In the genomic region with DNA sequence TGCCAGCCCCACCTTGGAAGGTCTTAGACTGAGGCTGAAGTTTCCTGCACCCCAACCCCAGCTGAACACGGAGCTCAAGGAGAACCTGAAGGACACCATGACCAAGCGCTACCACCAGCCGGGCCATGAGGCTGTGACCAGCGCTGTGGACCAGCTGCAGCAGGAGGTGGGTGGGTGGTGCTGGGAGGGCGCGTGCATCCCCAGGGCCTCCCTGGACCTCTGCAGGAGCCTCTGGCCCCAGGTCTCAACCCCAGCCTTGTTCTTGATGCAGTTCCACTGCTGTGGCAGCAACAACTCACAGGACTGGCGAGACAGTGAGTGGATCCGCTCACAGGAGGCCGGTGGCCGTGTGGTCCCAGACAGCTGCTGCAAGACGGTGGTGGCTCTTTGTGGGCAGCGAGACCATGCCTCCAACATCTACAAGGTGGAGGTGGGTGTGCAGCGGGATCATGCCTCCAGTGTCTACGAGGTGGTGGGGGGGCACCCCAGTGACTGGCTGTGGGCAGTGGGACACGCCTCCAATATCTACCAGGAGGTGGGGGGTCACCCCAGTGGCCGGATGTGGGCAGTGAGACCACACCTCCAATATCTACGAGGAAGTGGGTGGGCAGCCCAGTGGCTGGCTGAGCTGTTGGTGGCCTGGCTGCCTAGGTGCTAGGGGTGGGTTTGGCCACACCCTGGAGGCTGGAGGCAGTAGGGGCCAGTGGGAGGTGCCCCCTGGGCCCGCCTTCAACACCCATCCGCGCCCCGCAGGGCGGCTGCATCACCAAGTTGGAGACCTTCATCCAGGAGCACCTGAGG, we compare ENCODE assay signal across 20 cellular contexts. TPM values are rescaled to one million over a fixed set of nuclear protein-coding genes. Genes with fewer than 3 reads are reported as not detected.
A peak's percentile ranks its signal among the peaks of the same experiment; 100 is the strongest.
DNase-seq lines count a peak whose midpoint lies in the region; ATAC-seq and TF ChIP-seq lines count a peak whose summit lies in the region.
"Had no signal": no experiment of that assay in that cellular context is flagged by ENCODE, and none has a peak within 500 bp of the region (broad histone marks: within the 10 kb centered on the region; RNA-seq: fewer than 3 reads in every experiment).

No MANE protein-coding gene starts in this region.

- no peaks in the 10 kb centered on the region for H3K9me3 ChIP-seq in HEK293 (ENCODE audit: control insufficient read depth, insufficient read depth, low read depth, low read length)
- no peaks in the 10 kb centered on the region for H3K9me3 ChIP-seq in WERI-Rb-1 (ENCODE audit: severe bottlenecking)
- H3K9me3 ChIP-seq in mesenchymal stem cell (ENCODE audit: control insufficient read depth, low read length), result no peaks in the 10 kb centered on the region
- H3K9me3 ChIP-seq: left lung, mucosa of descending colon had no signal

- no peak overlapping the region for H3K9ac ChIP-seq in mesenchymal stem cell (ENCODE audit: low read length)

- CTCF ChIA-PET in HEK293 (lab: Yijun Ruan, JAX), result interaction anchor here (0.7 kb wide), 1 partner anchor 318 kb away, joined by 4 read pairs; no protein-coding TSS in a partner anchor
- CTCF ChIA-PET in T-cell (lab: Charles Lee), result interaction anchor here in 1 of 2 donors (0.6 to 0.7 kb wide), 2 partner anchors 23 to 28 kb away, joined by 4 to 10 read pairs; no protein-coding TSS in a partner anchor

- no peaks in the 10 kb centered on the region for H3K27me3 Mint-ChIP-seq in T-cell
- H3K27me3 Mint-ChIP-seq: activated naive CD8-positive, alpha-beta T cell treated with anti-CD3 and anti-CD28 coated beads for 36 hours; CD4-positive, alpha-beta memory T cell had no signal

- no peaks in the 10 kb centered on the region for H3K79me1 ChIP-seq in mesenchymal stem cell (replicated peaks; ENCODE audit: low read length, poor library complexity, severe bottlenecking)

- H3K4me3 ChIP-seq in HEK293 (ENCODE audit: low read depth, low read length), result no peak overlapping the region
- no peak overlapping the region for H3K4me3 ChIP-seq in WERI-Rb-1 (ENCODE audit: low read depth, low read length)
- H3K4me3 ChIP-seq in mesenchymal stem cell (ENCODE audit: insufficient read depth in 1 of 2, low read depth in 1 of 2, low read length in 2 of 2), result no peak overlapping the region
- H3K4me3 ChIP-seq: left lung, mucosa of descending colon had no signal

- H3K4me3 Mint-ChIP-seq in T-cell, result no peak overlapping the region
- H3K4me3 Mint-ChIP-seq: activated CD8-positive, alpha-beta T cell treated with anti-CD3 and anti-CD28 coated beads for 36 hours; activated naive CD8-positive, alpha-beta T cell treated with anti-CD3 and anti-CD28 coated beads for 36 hours; CD4-positive, alpha-beta memory T cell; dendritic cell treated with granulocyte-macrophage colony-stimulating factor and Interleukin-4, amounts not matched to agents 40 ng/mL and 50 ng/mL, for 4 days had no signal

- H3K4me1 Mint-ChIP-seq in T-cell, result peaks cover 14 to 30% (median 20%) of the 10 kb centered on the region in 3 donors

- H3K14ac ChIP-seq in mesenchymal stem cell (ENCODE audit: low read length in 2 of 2), result no peak overlapping the region

- POLR2A ChIA-PET in HEK293 (lab: Yijun Ruan, JAX) (interaction anchor here (1.2 to 15.0 kb wide), 3 partner anchors 21 to 47 kb away, joined by 3 to 202 read pairs (median 4); a partner anchor contains a TSS), T-cell (lab: Charles Lee) (no interaction called here)

- no peak overlapping the region for H3K4ac ChIP-seq in mesenchymal stem cell (ENCODE audit: low read depth in 1 of 2, low read length in 2 of 2)

- no peak overlapping the region for H4K8ac ChIP-seq in mesenchymal stem cell (ENCODE audit: low read length)

- H4K91ac ChIP-seq in mesenchymal stem cell (ENCODE audit: low read length), result peak overlapping the region; percentile 19

- H3K36me3 Mint-ChIP-seq in T-cell, result peaks cover 2% of the 10 kb centered on the region

- no peaks in the 10 kb centered on the region for H3K9me3 Mint-ChIP-seq in T-cell
- H3K9me3 Mint-ChIP-seq: activated CD8-positive, alpha-beta T cell treated with anti-CD3 and anti-CD28 coated beads for 36 hours; activated naive CD8-positive, alpha-beta T cell treated with anti-CD3 and anti-CD28 coated beads for 36 hours; dendritic cell treated with granulocyte-macrophage colony-stimulating factor and Interleukin-4, amounts not matched to agents 40 ng/mL and 50 ng/mL, for 4 days had no signal

- H3K27ac Mint-ChIP-seq in T-cell, result no peak overlapping the region
- H3K27ac Mint-ChIP-seq: activated CD8-positive, alpha-beta T cell treated with anti-CD3 and anti-CD28 coated beads for 36 hours; activated naive CD8-positive, alpha-beta T cell treated with anti-CD3 and anti-CD28 coated beads for 36 hours; CD4-positive, alpha-beta memory T cell; dendritic cell treated with granulocyte-macrophage colony-stimulating factor and Interleukin-4, amounts not matched to agents 40 ng/mL and 50 ng/mL, for 4 days had no signal

- WGBS in mesenchymal stem cell, result 95% methylated on average over 22 of the region's 22 CpGs

- no peak overlapping the region for H3K18ac ChIP-seq in mesenchymal stem cell (ENCODE audit: low read depth in 1 of 2, low read length in 2 of 2)

- H3K27me3 ChIP-seq in WERI-Rb-1 (ENCODE audit: insufficient read depth, low read depth, severe bottlenecking) (no peaks in the 10 kb centered on the region), mesenchymal stem cell (ENCODE audit: control insufficient read depth in 1 of 2, insufficient read depth in 1 of 2, low read length in 2 of 2) (no peaks in the 10 kb centered on the region)
- H3K27me3 ChIP-seq: foreskin keratinocyte, left lung had no signal

- H3K27ac ChIP-seq in HEK293 (ENCODE audit: extremely low read depth, low read depth, low read length), result no peak overlapping the region
- H3K27ac ChIP-seq in WERI-Rb-1, result peak overlapping the region; percentile 77
- H3K27ac ChIP-seq in mesenchymal stem cell (ENCODE audit: low read length, poor library complexity, severe bottlenecking), result peak overlapping the region; percentile 2
- H3K27ac ChIP-seq: foreskin keratinocyte had no signal

- no peak overlapping the region for H2BK5ac ChIP-seq in mesenchymal stem cell (ENCODE audit: low read depth, low read length, poor library complexity, severe bottlenecking)

- no peak overlapping the region for H3K4me2 ChIP-seq in mesenchymal stem cell (ENCODE audit: low read length, poor library complexity, severe bottlenecking)

- no peak for TF ChIP-seq CTCF in HEK293 (tag by site-specific recombination; IDR thresholded peaks at IDR 0.05)
- no peak for TF ChIP-seq CTCF in WERI-Rb-1 (IDR thresholded peaks at IDR 0.05; ENCODE audit: low read depth, low read length)

- H2AK5ac ChIP-seq in mesenchymal stem cell (ENCODE audit: low read length, severe bottlenecking), result no peak overlapping the region

- H2AFZ ChIP-seq in mesenchymal stem cell (ENCODE audit: low read depth, low read length), result no peak overlapping the region

- ATAC-seq in HG03025 (IDR thresholded peaks at IDR 0.05; ENCODE audit: low FRiP score, unreplicated experiment) (no peak), GM21367 (IDR thresholded peaks at IDR 0.05; ENCODE audit: unreplicated experiment) (no peak), HG03039 (IDR thresholded peaks at IDR 0.05; ENCODE audit: unreplicated experiment) (no peak), T-cell (replicated peaks in 1 of 4) (no peak)
- ATAC-seq: activated CD8-positive, alpha-beta T cell treated with anti-CD3 and anti-CD28 coated beads for 36 hours; left lung had no signal

- H2BK12ac ChIP-seq in mesenchymal stem cell (ENCODE audit: low read length in 2 of 2), result no peak overlapping the region

- no peak overlapping the region for H2BK120ac ChIP-seq in mesenchymal stem cell (ENCODE audit: low read depth, low read length)

- DNase-seq in A172 (ENCODE audit: low spot score), result peak; percentile 86
- DNase-seq in WERI-Rb-1, result no peak
- no peak for DNase-seq in mesenchymal stem cell
- no peak for DNase-seq in T-cell
- DNase-seq: activated CD8-positive, alpha-beta T cell treated with anti-CD3 and anti-CD28 coated beads for 36 hours; activated naive CD8-positive, alpha-beta T cell treated with anti-CD3 and anti-CD28 coated beads for 36 hours; CD4-positive, alpha-beta memory T cell; foreskin keratinocyte; left lung; NCI-H1105; NCI-H2081 treated with DMSO at 0.1 percent for 48 hours; NCI-H510A; nucleus accumbens; retina had no signal

- H3K4me1 ChIP-seq in HEK293 (ENCODE audit: control insufficient read depth, insufficient read depth, low read length) (no peaks in the 10 kb centered on the region; the same call in 1 of the 2 replicates), mesenchymal stem cell (ENCODE audit: control insufficient read depth, insufficient read depth, low read depth, low read length) (peaks cover 66% of the 10 kb centered on the region)
- H3K4me1 ChIP-seq: foreskin keratinocyte had no signal

- H3K23ac ChIP-seq in mesenchymal stem cell (ENCODE audit: low read length in 2 of 2), result no peak overlapping the region

- peaks cover 0 to 63% of the 10 kb centered on the region in 2 experiments; a peak in 1 of 3 replicates for H3K36me3 ChIP-seq in HEK293 (ENCODE audit: control insufficient read depth in 2 of 2, insufficient read depth in 1 of 2, low read length in 2 of 2)
- H3K36me3 ChIP-seq in WERI-Rb-1, result peaks cover 84% of the 10 kb centered on the region
- H3K36me3 ChIP-seq in mesenchymal stem cell (ENCODE audit: control insufficient read depth in 1 of 2, insufficient read depth in 2 of 2, low read depth in 1 of 2, low read length in 2 of 2), result peaks cover 52 to 57% of the 10 kb centered on the region in 2 experiments

- no peak overlapping the region for H2BK15ac ChIP-seq in mesenchymal stem cell (ENCODE audit: low read depth, poor library complexity, severe bottlenecking)

TF ChIP-seq in HEK293, 187 proteins besides CTCF, POLR2A, EP300 and RAD21 (continues in another document):
- TF ChIP-seq GLIS2 (tag by site-specific recombination; IDR thresholded peaks at IDR 0.05), result peak; percentile 82
- TF ChIP-seq KLF1 (tag by site-specific recombination; IDR thresholded peaks at IDR 0.05), result peak; percentile 72
- TF ChIP-seq ZNF157 (tag by site-specific recombination; IDR thresholded peaks at IDR 0.05), result no peak

RNA-seq across cellular contexts. Expression of a gene that starts 4.6 kb away (rescaled TPM):
- total RNA-seq in A172 (2014; rRNA removed; shearing (Covaris generic)), result 892 and 998 TPM in 2 replicates
- 315 TPM for polyA plus RNA-seq in mesenchymal stem cell (2013, experiment 1 of 2)
- 301 TPM for polyA plus RNA-seq in mesenchymal stem cell (2013, experiment 2 of 2)
- total RNA-seq in T-cell, result 10 to 100 TPM; 14.9 to 28.2 (median 25.6) TPM

RNA-seq across cellular contexts. Expression of a gene that starts 4.9 kb away (rescaled TPM):
- 132 and 157 TPM in 2 replicates for total RNA-seq in A172 (2014; rRNA removed; shearing (Covaris generic))
- polyA plus RNA-seq in mesenchymal stem cell (2013, experiment 1 of 2), result 439 TPM
- 458 TPM for polyA plus RNA-seq in mesenchymal stem cell (2013, experiment 2 of 2)
- total RNA-seq in T-cell, result 10 to 100 TPM; 34.2 to 73.9 (median 68.7) TPM

RNA-seq across cellular contexts. Expression of a gene that starts 5.3 kb away (rescaled TPM):
- total RNA-seq in A172 (2014; rRNA removed; shearing (Covaris generic)), result 195 and 210 TPM in 2 replicates
- 121 TPM for polyA plus RNA-seq in mesenchymal stem cell (2013, experiment 1 of 2)
- 117 TPM for polyA plus RNA-seq in mesenchymal stem cell (2013, experiment 2 of 2)
- total RNA-seq in T-cell, result 1 to 10 TPM; 3.1 to 5.8 (median 4.4) TPM

RNA-seq across cellular contexts. Expression of a gene that starts 9.7 kb away (rescaled TPM):
- not detected in 2 replicates for total RNA-seq in A172 (2014; rRNA removed; shearing (Covaris generic))
- polyA plus RNA-seq in mesenchymal stem cell (2013, experiment 1 of 2), result 0.58 TPM
- 0.34 TPM for polyA plus RNA-seq in mesenchymal stem cell (2013, experiment 2 of 2)
- total RNA-seq in T-cell, result 1 to 10 TPM; 1.4 to 2.9 (median 1.5) TPM
- polyA plus RNA-seq: CD4-positive, alpha-beta memory T cell had no signal

RNA-seq across cellular contexts. Expression of a gene that starts 18.7 kb away (rescaled TPM):
- 17.0 and 33.8 TPM in 2 replicates for total RNA-seq in A172 (2014; rRNA removed; shearing (Covaris generic))
- polyA plus RNA-seq in mesenchymal stem cell (2013, experiment 1 of 2), result 30.6 TPM
- polyA plus RNA-seq in mesenchymal stem cell (2013, experiment 2 of 2), result 30.0 TPM
- total RNA-seq in T-cell, result 100 to 1,000 TPM; 172 to 212 (median 206) TPM

Comparison
In these comparisons a context has a peak if more than half of its experiments do, and no peak if none do; other contexts are left out.
1. RNA of a gene that starts 4.6 kb away (total RNA-seq): 892 to 998 TPM in A172; 14.9 to 28.2 TPM in T-cell; every median in the first group is over 10 times any median in the second.
2. RNA of a gene that starts 5.3 kb away (total RNA-seq): 195 to 210 TPM in A172; 3.1 to 5.8 TPM in T-cell; every median in the first group is over 10 times any median in the second.